16 cellular contexts compared by ENCODE assay signal in the genomic region with DNA sequence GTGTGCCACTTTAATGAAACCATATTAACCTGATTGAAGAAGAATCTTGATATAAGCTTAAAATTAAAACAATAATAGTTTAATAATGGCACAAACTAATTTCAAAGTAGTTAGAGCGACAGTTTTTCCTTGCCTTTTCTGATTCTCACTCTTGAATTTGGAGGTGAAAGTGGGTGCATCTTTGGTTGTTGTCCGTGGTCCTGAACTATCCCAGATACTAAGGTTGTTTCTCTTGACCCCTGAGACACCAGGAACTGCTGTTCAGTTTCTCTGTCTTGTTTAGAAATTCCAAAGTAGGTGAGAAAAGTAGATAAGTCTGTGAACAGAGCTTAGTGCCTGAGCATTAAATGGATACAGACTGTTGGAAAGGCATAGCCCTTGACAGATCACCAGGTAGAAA.
"Had no signal": no experiment of that assay in that cellular context is flagged by ENCODE, and none has a peak within 500 bp of the region (broad histone marks: within the 10 kb centered on the region; RNA-seq: fewer than 3 reads in every experiment).

No MANE protein-coding gene starts in this region.

- H3K27me3 ChIP-seq: gastroesophageal sphincter, heart right ventricle, ovary, stomach, testis, upper lobe of left lung had no signal

- FAIRE-seq: bronchial epithelial cell had no signal

- H3K4me3 ChIP-seq: gastroesophageal sphincter, heart right ventricle, ovary, stomach, testis, upper lobe of left lung had no signal

- H3K9me3 ChIP-seq: gastroesophageal sphincter, heart right ventricle, ovary, stomach, testis, upper lobe of left lung had no signal

- ATAC-seq: activated naive CD8-positive, alpha-beta T cell treated with anti-CD3 and anti-CD28 coated beads, Interleukin-2, amount 50 U/mL, for 24 hours; effector memory CD8-positive, alpha-beta T cell; gastroesophageal sphincter; heart right ventricle; left ventricle myocardium superior had no signal

- H3K4me1 ChIP-seq: gastroesophageal sphincter, heart right ventricle, stomach, testis, upper lobe of left lung had no signal

- DNase-seq: activated CD4-positive, CD25-positive, alpha-beta regulatory T cell treated with anti-CD3 and anti-CD28 coated beads, Interleukin-2, amount 50 U/mL, for 72 hours; activated naive CD4-positive, alpha-beta T cell treated with anti-CD3 and anti-CD28 coated beads for 36 hours; activated naive CD8-positive, alpha-beta T cell treated with anti-CD3 and anti-CD28 coated beads, Interleukin-2, amount 50 U/mL, for 24 hours; activated T-cell treated with anti-CD3 and anti-CD28 coated beads for 4 hours; effector memory CD8-positive, alpha-beta T cell; heart right ventricle; left ventricle myocardium superior; ovary; stimulated activated CD4-positive, alpha-beta T cell treated with anti-CD3 and anti-CD28 coated beads, Interleukin-1b, Interleukin-23, amount 100 ng/mL, for 48 hours; stomach; T-helper 1 cell; T1000; testis; upper lobe of left lung had no signal

- H3K27ac ChIP-seq: gastroesophageal sphincter, heart right ventricle, ovary, stomach, testis, upper lobe of left lung had no signal

- H3K36me3 ChIP-seq: gastroesophageal sphincter, heart right ventricle, ovary, stomach, upper lobe of left lung had no signal
